In the genomic region with DNA sequence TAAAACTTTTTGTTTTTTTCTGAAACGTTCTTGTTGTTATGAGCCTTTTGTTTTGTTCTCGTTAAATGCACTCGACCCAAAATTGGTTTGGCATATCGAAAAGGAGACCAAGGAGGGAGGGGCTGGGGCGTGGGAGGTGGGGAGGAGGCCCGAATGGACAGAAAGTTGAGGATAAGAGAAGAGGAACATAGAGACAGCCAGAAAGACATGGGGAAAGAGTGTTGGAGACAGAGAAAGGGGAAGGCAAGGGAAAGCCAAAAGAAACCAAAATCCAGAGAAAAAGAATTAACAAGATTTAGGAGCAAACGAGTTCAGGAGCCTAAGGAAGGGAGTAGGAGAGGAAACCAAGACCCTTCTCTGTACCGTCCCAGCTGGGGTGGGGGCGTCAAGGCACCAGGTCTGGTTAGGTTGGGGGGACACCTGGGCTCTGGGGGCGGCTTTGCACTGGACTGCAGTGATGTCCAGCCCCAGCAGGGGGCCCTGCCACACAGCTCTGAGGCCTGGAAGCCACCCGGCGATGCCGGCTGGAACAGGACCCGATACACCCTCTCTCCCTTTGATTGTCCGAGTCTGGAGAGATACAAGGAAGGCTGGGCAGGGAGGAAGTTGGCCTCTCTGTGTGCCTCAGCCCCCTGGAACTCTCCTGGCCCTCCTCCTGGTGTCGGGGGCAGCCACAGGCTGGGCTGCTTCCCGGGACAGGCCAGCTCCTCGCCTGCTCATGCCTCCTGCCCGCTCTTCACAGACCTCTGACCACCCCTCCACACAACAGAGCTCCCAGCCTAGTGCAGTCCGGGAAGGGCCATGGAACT, we compare ENCODE assay signal across 8 cellular contexts. TPM values are rescaled to one million over a fixed set of nuclear protein-coding genes. Genes with fewer than 3 reads are reported as not detected.
DNase-seq lines count a peak whose midpoint lies in the region; ATAC-seq, FAIRE-seq and TF ChIP-seq lines count a peak whose summit lies in the region.

No MANE protein-coding gene starts in this region.

- H3K9ac ChIP-seq in HUES48 (ENCODE audit: low read depth, low read length) = no peak overlapping the region

- CTCF ChIA-PET in WTC11 (lab: Charles Lee) = interaction anchor here (0.8 to 4.7 kb wide), 9 partner anchors 11 to 332 kb away, joined by 3 to 52 read pairs (median 6); a partner anchor contains a TSS

- peaks cover 26% of the 10 kb centered on the region for H3K4me1 ChIP-seq in HUES48 (ENCODE audit: control insufficient read depth, insufficient read depth, low read length)
- no peaks in the 10 kb centered on the region for H3K4me1 ChIP-seq in small intestine (ENCODE audit: control insufficient read depth in 2 of 2, insufficient read depth in 1 of 2, low read depth in 1 of 2, low read length in 1 of 2)

- POLR2A ChIA-PET in WTC11 (lab: Charles Lee) = interaction anchor here (0.5 to 1.8 kb wide), 2 partner anchors 11 to 155 kb away, joined by 4 to 5 read pairs; no protein-coding TSS in a partner anchor

- ATAC-seq in WTC11 = peak; percentile 47
- ATAC-seq in HG02970 (IDR thresholded peaks at IDR 0.05; ENCODE audit: low FRiP score, unreplicated experiment) = no peak

- no peaks in the 10 kb centered on the region; the same call in 1 of the 2 replicates for H3K27me3 Mint-ChIP-seq in WTC11 (ENCODE audit: low read depth)

- no peak for TF ChIP-seq CTCF in WTC11 (IDR thresholded peaks at IDR 0.05)

- H3K9me3 ChIP-seq in HUES48 (ENCODE audit: control insufficient read depth, insufficient read depth, low read length) (no peaks in the 10 kb centered on the region), small intestine (ENCODE audit: control insufficient read depth, low read depth) (no peaks in the 10 kb centered on the region)

- peaks cover 12% of the 10 kb centered on the region for H3K36me3 Mint-ChIP-seq in WTC11

- peak overlapping the region; percentile 70 for H3K27ac Mint-ChIP-seq in WTC11

- FAIRE-seq in small intestine (lab: Jason Lieb, UNC) = no peak

- no peaks in the 10 kb centered on the region for H3K9me3 Mint-ChIP-seq in WTC11

- H3K36me3 ChIP-seq in HUES48 (ENCODE audit: control insufficient read depth, insufficient read depth, low read length) (peaks cover 20% of the 10 kb centered on the region), small intestine (ENCODE audit: control insufficient read depth in 2 of 2, insufficient read depth in 2 of 2, low read length in 2 of 2) (no peaks in the 10 kb centered on the region)

- H3K27me3 ChIP-seq in HUES48 (ENCODE audit: control insufficient read depth, insufficient read depth, low read length) (no peaks in the 10 kb centered on the region), small intestine (ENCODE audit: control insufficient read depth in 2 of 2, insufficient read depth in 2 of 2, low read length in 2 of 2) (no peaks in the 10 kb centered on the region)

- 30 to 40% (median 34%) methylated on average over 16 to 20 of the region's 20 CpGs for WGBS in small intestine, 3 donors

- peaks cover 27% of the 10 kb centered on the region for H3K4me1 Mint-ChIP-seq in WTC11

- H3K27ac ChIP-seq in HUES48 (ENCODE audit: low read depth, low read length) (peak overlapping the region; percentile 12), small intestine (ENCODE audit: low read depth in 1 of 2, low read length in 1 of 2) (peak overlapping the region in 1 of 2 donors; percentile 13)

- H3K4me3 ChIP-seq in HUES48 (ENCODE audit: low read depth, low read length) (no peak overlapping the region), small intestine (ENCODE audit: low read depth in 1 of 2, low read length in 2 of 2) (no peak overlapping the region)

- H3K4me3 Mint-ChIP-seq in WTC11 = no peak overlapping the region

- DNase-seq in COR-L47 (lab: John Stamatoyannopoulos, UW) = peak; percentile 50
- peak; percentile 74 for DNase-seq in WTC11 (ENCODE audit: low spot score)
- peak; percentile 63 for DNase-seq in cerebellum (ENCODE audit: low spot score)
- DNase-seq in iris pigment epithelial cell (ENCODE audit: low read depth) = peak; percentile 58
- peak; percentile 65 for DNase-seq in small intestine
- DNase-seq in NCI-H345 (lab: John Stamatoyannopoulos, UW) = no peak

TF ChIP-seq in WTC11, 78 proteins besides CTCF, POLR2A, EP300 and RAD21:
- TF ChIP-seq, protein P1, sequence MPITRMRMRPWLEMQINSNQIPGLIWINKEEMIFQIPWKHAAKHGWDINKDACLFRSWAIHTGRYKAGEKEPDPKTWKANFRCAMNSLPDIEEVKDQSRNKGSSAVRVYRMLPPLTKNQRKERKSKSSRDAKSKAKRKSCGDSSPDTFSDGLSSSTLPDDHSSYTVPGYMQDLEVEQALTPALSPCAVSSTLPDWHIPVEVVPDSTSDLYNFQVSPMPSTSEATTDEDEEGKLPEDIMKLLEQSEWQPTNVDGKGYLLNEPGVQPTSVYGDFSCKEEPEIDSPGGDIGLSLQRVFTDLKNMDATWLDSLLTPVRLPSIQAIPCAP (CRISPR knock-in tag; IDR thresholded peaks at IDR 0.05) = 0 out of 2 replicates have a peak, but pooled peaks have one; percentile 38
- TF ChIP-seq ZBTB21 (CRISPR knock-in tag; IDR thresholded peaks at IDR 0.05; ENCODE audit: borderline replicate concordance) (no peak), TCF7 (CRISPR knock-in tag; IDR thresholded peaks at IDR 0.05; ENCODE audit: low read depth) (no peak), TP53 (CRISPR knock-in tag; IDR thresholded peaks at IDR 0.05) (no peak), ZNF121 (CRISPR knock-in tag; IDR thresholded peaks at IDR 0.05) (no peak; the same call in 1 of the 2 replicates), MXD4 (CRISPR knock-in tag; IDR thresholded peaks at IDR 0.05; ENCODE audit: borderline replicate concordance) (no peak)
- TF ChIP-seq, protein P2, sequence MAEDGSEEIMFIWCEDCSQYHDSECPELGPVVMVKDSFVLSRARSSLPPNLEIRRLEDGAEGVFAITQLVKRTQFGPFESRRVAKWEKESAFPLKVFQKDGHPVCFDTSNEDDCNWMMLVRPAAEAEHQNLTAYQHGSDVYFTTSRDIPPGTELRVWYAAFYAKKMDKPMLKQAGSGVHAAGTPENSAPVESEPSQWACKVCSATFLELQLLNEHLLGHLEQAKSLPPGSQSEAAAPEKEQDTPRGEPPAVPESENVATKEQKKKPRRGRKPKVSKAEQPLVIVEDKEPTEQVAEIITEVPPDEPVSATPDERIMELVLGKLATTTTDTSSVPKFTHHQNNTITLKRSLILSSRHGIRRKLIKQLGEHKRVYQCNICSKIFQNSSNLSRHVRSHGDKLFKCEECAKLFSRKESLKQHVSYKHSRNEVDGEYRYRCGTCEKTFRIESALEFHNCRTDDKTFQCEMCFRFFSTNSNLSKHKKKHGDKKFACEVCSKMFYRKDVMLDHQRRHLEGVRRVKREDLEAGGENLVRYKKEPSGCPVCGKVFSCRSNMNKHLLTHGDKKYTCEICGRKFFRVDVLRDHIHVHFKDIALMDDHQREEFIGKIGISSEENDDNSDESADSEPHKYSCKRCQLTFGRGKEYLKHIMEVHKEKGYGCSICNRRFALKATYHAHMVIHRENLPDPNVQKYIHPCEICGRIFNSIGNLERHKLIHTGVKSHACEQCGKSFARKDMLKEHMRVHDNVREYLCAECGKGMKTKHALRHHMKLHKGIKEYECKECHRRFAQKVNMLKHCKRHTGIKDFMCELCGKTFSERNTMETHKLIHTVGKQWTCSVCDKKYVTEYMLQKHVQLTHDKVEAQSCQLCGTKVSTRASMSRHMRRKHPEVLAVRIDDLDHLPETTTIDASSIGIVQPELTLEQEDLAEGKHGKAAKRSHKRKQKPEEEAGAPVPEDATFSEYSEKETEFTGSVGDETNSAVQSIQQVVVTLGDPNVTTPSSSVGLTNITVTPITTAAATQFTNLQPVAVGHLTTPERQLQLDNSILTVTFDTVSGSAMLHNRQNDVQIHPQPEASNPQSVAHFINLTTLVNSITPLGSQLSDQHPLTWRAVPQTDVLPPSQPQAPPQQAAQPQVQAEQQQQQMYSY (CRISPR knock-in tag; IDR thresholded peaks at IDR 0.05) = 0 out of 2 replicates have a peak, but pooled peaks have one; percentile 11

RNA-seq across cellular contexts. Expression of a gene that starts 11.6 kb away (rescaled TPM):
- total RNA-seq in WTC11 (2021) (37.1 to 40.4 TPM (median 38.4 TPM) in 3 replicates), cerebellum (4.4 TPM)
- polyA plus RNA-seq in small intestine = 10 to 100 TPM in 1 of 3 donors, 1 to 10 TPM in 2; 3.1 to 26.2 (median 5.1) TPM

RNA-seq across cellular contexts. Expression of a gene that starts 30.4 kb away (rescaled TPM):
- total RNA-seq in WTC11 (2021) (37.8 to 48.0 TPM (median 41.7 TPM) in 3 replicates), cerebellum (27.7 TPM)
- 10 to 100 TPM; 34.7 to 51.3 (median 37.0) TPM for polyA plus RNA-seq in small intestine

RNA-seq across cellular contexts. Expression of a gene that starts 57.5 kb away (rescaled TPM):
- total RNA-seq in WTC11 (2021) (113 to 131 TPM (median 116 TPM) in 3 replicates), cerebellum (14.5 TPM)
- 10 to 100 TPM; 19.7 to 45.4 (median 29.2) TPM for polyA plus RNA-seq in small intestine

RNA-seq across cellular contexts. Expression of a gene that starts 58.0 kb away (rescaled TPM):
- total RNA-seq in WTC11 (2021) (128 to 140 TPM (median 140 TPM) in 3 replicates), cerebellum (55.7 TPM)
- polyA plus RNA-seq in small intestine = 10 to 100 TPM; 11.1 to 22.7 (median 13.4) TPM
